8 cellular contexts compared by ENCODE assay signal in the genomic region with DNA sequence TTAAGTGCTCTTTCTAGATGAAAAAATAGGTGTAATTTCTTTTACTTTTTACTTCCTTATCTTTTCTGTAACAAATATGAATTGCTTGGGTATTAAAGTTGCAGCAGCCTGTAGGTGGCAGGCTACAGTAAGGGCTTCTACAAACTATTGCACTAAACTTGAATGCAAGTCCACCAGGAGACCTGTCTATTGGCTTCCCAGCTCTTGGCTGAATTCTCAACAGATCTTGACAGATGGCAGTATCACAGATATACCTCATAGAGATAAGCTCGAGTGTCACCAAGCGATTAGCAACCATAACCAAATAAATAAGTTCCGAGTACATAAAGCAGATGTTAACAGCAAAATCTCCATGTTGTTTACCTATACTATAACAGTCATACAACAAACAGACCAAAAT. TPM values are rescaled to one million over a fixed set of nuclear protein-coding genes. Genes with fewer than 3 reads are reported as not detected.
A peak's percentile ranks its signal among the peaks of the same experiment; 100 is the strongest.
DNase-seq lines count a peak whose midpoint lies in the region; ATAC-seq and TF ChIP-seq lines count a peak whose summit lies in the region.

No MANE protein-coding gene starts in this region.

- H3K27ac Mint-ChIP-seq in activated CD4-positive, alpha-beta memory T cell treated with anti-CD3 and anti-CD28 coated beads, Interleukin-2, amount 10 ng/mL, durations not matched to agents 7 days and 5 days, result no peak overlapping the region
- peak overlapping the region in 1 of 9 donors; percentile 39 for H3K27ac Mint-ChIP-seq in naive thymus-derived CD4-positive, alpha-beta T cell

- H3K36me3 ChIP-seq in naive thymus-derived CD4-positive, alpha-beta T cell (ENCODE audit: control insufficient read depth in 2 of 3, insufficient read depth in 3 of 3, low read length in 3 of 3), result peaks cover 14 to 30% (median 16%) of the 10 kb centered on the region in 3 experiments
- H3K36me3 ChIP-seq in vagina, result peaks cover 0 to 25% of the 10 kb centered on the region in 2 donors

- H3K36me3 Mint-ChIP-seq in activated CD4-positive, alpha-beta memory T cell treated with anti-CD3 and anti-CD28 coated beads, Interleukin-2, amount 10 ng/mL, durations not matched to agents 7 days and 5 days (ENCODE audit: low read depth), result peaks cover 11% of the 10 kb centered on the region
- H3K36me3 Mint-ChIP-seq in naive thymus-derived CD4-positive, alpha-beta T cell, result peaks cover 0 to 36% (median 15%) of the 10 kb centered on the region in 5 donors

- peak; percentile 92 for ATAC-seq in naive thymus-derived CD4-positive, alpha-beta T cell
- no peak for ATAC-seq in HG03342 (IDR thresholded peaks at IDR 0.05; ENCODE audit: unreplicated experiment)

- CTCF ChIA-PET in activated CD4-positive, alpha-beta memory T cell treated with anti-CD3 and anti-CD28 coated beads, Interleukin-2, amount 10 ng/mL, durations not matched to agents 7 days and 5 days (lab: Charles Lee), result interaction anchor here (0.9 to 1.8 kb wide), 7 partner anchors 15 to 1894 kb away, joined by 4 to 13 read pairs (median 4); a partner anchor contains a TSS
- CTCF ChIA-PET in naive thymus-derived CD4-positive, alpha-beta T cell (lab: Charles Lee), result interaction anchor here (0.6 to 2.7 kb wide), 8 partner anchors 20 to 195 kb away, joined by 3 to 26 read pairs (median 3); no protein-coding TSS in a partner anchor

- H3K9me3 ChIP-seq in naive thymus-derived CD4-positive, alpha-beta T cell (ENCODE audit: control insufficient read depth in 2 of 3, low read length in 3 of 3), result no peaks in the 10 kb centered on the region
- no peaks in the 10 kb centered on the region for H3K9me3 ChIP-seq in vagina

- no peak for TF ChIP-seq POLR2A in vagina (IDR thresholded peaks at IDR 0.05)

- H3K27me3 Mint-ChIP-seq in activated CD4-positive, alpha-beta memory T cell treated with anti-CD3 and anti-CD28 coated beads, Interleukin-2, amount 10 ng/mL, durations not matched to agents 7 days and 5 days, result no peaks in the 10 kb centered on the region
- no peaks in the 10 kb centered on the region for H3K27me3 Mint-ChIP-seq in naive thymus-derived CD4-positive, alpha-beta T cell

- peaks cover 0 to 19% of the 10 kb centered on the region in 2 donors for H3K4me1 ChIP-seq in naive thymus-derived CD4-positive, alpha-beta T cell (ENCODE audit: control insufficient read depth in 2 of 2, insufficient read depth in 2 of 2, low read length in 2 of 2)
- H3K4me1 ChIP-seq in vagina, result peaks cover 44% of the 10 kb centered on the region

- POLR2A ChIA-PET in activated CD4-positive, alpha-beta memory T cell treated with anti-CD3 and anti-CD28 coated beads, Interleukin-2, amount 10 ng/mL, durations not matched to agents 7 days and 5 days (lab: Charles Lee), result interaction anchor here (1.9 kb wide), 1 partner anchor 188 kb away, joined by 4 read pairs; no protein-coding TSS in a partner anchor
- POLR2A ChIA-PET in naive thymus-derived CD4-positive, alpha-beta T cell (lab: Charles Lee), result interaction anchor here (1.7 kb wide), 1 partner anchor 166 kb away, joined by 6 read pairs; no protein-coding TSS in a partner anchor

- H3K27ac ChIP-seq in naive thymus-derived CD4-positive, alpha-beta T cell (ENCODE audit: low read depth, low read length), result no peak overlapping the region
- H3K27ac ChIP-seq in vagina, result peak overlapping the region; percentile 21

- H3K4me3 ChIP-seq in AG09309 (ENCODE audit: control insufficient read depth, low read depth, low read length) (no peak overlapping the region), GM12875 (ENCODE audit: low read depth, low read length) (no peak overlapping the region), epithelial cell of proximal tubule (ENCODE audit: low read depth, low read length) (no peak overlapping the region), vagina (no peak overlapping the region)
- no peak overlapping the region for H3K4me3 ChIP-seq in naive thymus-derived CD4-positive, alpha-beta T cell (ENCODE audit: low read length)

- intact Hi-C loops in naive thymus-derived CD4-positive, alpha-beta T cell (cut with micrococcal nuclease), result loop anchor here (1.0 to 10.0 kb wide), 8 partner anchors 33 to 421 kb away; a partner anchor contains a TSS
- intact Hi-C loops in vagina (cut with DNase I), result loop anchor here (10.0 kb wide), 1 partner anchor 191 kb away; no protein-coding TSS in a partner anchor

- no peaks in the 10 kb centered on the region for H3K9me3 Mint-ChIP-seq in activated CD4-positive, alpha-beta memory T cell treated with anti-CD3 and anti-CD28 coated beads, Interleukin-2, amount 10 ng/mL, durations not matched to agents 7 days and 5 days
- H3K9me3 Mint-ChIP-seq in naive thymus-derived CD4-positive, alpha-beta T cell, result peaks cover 0 to 2% (median 0%) of the 10 kb centered on the region in 11 donors

- no peaks in the 10 kb centered on the region for H3K27me3 ChIP-seq in naive thymus-derived CD4-positive, alpha-beta T cell (ENCODE audit: control insufficient read depth in 2 of 2, insufficient read depth in 2 of 2, low read length in 2 of 2)
- no peaks in the 10 kb centered on the region for H3K27me3 ChIP-seq in vagina

- peak; percentile 46 for DNase-seq in AG09309 (ENCODE audit: low read depth)
- peak; percentile 63 for DNase-seq in NCI-H460 (ENCODE audit: extremely low read depth, low read depth)
- DNase-seq in activated CD4-positive, alpha-beta memory T cell treated with anti-CD3 and anti-CD28 coated beads, Interleukin-2, amount 10 ng/mL, durations not matched to agents 7 days and 5 days, result peak; percentile 54
- peak; percentile 39 for DNase-seq in epithelial cell of proximal tubule (ENCODE audit: low read depth)
- DNase-seq in naive thymus-derived CD4-positive, alpha-beta T cell, result peak in 7 of 9 donors; percentile 37 to 64 (median 56)
- DNase-seq in vagina (ENCODE audit: extremely low spot score in 2 of 2), result no peak

- TF ChIP-seq CTCF in AG09309 (IDR thresholded peaks at IDR 0.05; ENCODE audit: control insufficient read depth, insufficient read depth, low read depth, low read length, missing control alignments) (peak; percentile 72), GM12875 (IDR thresholded peaks at IDR 0.05; ENCODE audit: borderline replicate concordance, insufficient read depth, low read depth, low read length) (peak; percentile 49; the same call in 1 of the 2 replicates), epithelial cell of proximal tubule (conservative IDR thresholded peaks at IDR 0.05; ENCODE audit: low read depth, low read length) (peak; percentile 79), vagina (IDR thresholded peaks at IDR 0.05) (peak; percentile 43 to 51 (median 50))

- no peak overlapping the region for H3K4me3 Mint-ChIP-seq in activated CD4-positive, alpha-beta memory T cell treated with anti-CD3 and anti-CD28 coated beads, Interleukin-2, amount 10 ng/mL, durations not matched to agents 7 days and 5 days
- peak overlapping the region in 2 of 10 donors; percentile 3 to 6 for H3K4me3 Mint-ChIP-seq in naive thymus-derived CD4-positive, alpha-beta T cell

- H3K4me1 Mint-ChIP-seq in activated CD4-positive, alpha-beta memory T cell treated with anti-CD3 and anti-CD28 coated beads, Interleukin-2, amount 10 ng/mL, durations not matched to agents 7 days and 5 days, result peaks cover 3% of the 10 kb centered on the region
- peaks cover 10 to 77% (median 64%) of the 10 kb centered on the region in 7 donors for H3K4me1 Mint-ChIP-seq in naive thymus-derived CD4-positive, alpha-beta T cell

RNA-seq across cellular contexts. Expression of a gene that starts 5.9 kb away (rescaled TPM):
- total RNA-seq in NCI-H460 (2014; rRNA removed; shearing (Covaris generic)), result 67.3 and 75.3 TPM in 2 replicates
- 126 and 132 TPM in 2 replicates for polyA plus RNA-seq in NCI-H460 (2014; cell fraction: nucleus; rRNA removed)
- 10 to 100 TPM; 15.6 to 18.4 TPM for total RNA-seq in activated CD4-positive, alpha-beta memory T cell treated with anti-CD3 and anti-CD28 coated beads, Interleukin-2, amount 10 ng/mL, durations not matched to agents 7 days and 5 days
- total RNA-seq in epithelial cell of proximal tubule (24.9 and 75.3 TPM in 2 replicates), vagina (89.9 TPM)
- 100 to 1,000 TPM in 2 of 5 experiments, 10 to 100 TPM in 3; 14.7 to 130 (median 84.0) TPM for total RNA-seq in naive thymus-derived CD4-positive, alpha-beta T cell
- 10 to 100 TPM; 43.1 to 55.4 TPM for polyA plus RNA-seq in naive thymus-derived CD4-positive, alpha-beta T cell

RNA-seq across cellular contexts. Expression of a gene that starts 50.9 kb away (rescaled TPM):
- total RNA-seq in NCI-H460 (2014; rRNA removed; shearing (Covaris generic)), result not detected in 2 replicates
- polyA plus RNA-seq in NCI-H460 (2014; cell fraction: nucleus; rRNA removed), result not detected in 2 replicates
- total RNA-seq in activated CD4-positive, alpha-beta memory T cell treated with anti-CD3 and anti-CD28 coated beads, Interleukin-2, amount 10 ng/mL, durations not matched to agents 7 days and 5 days, result not detected
- total RNA-seq in epithelial cell of proximal tubule, result not detected in 2 replicates
- total RNA-seq in naive thymus-derived CD4-positive, alpha-beta T cell, result not detected
- polyA plus RNA-seq in naive thymus-derived CD4-positive, alpha-beta T cell, result not detected
- total RNA-seq in vagina, result 25.8 TPM

Comparison
In these comparisons a context has a peak if more than half of its experiments do, and no peak if none do; other contexts are left out.
1. DNase-seq: peak in AG09309 (single experiment), NCI-H460 (single experiment), activated CD4-positive, alpha-beta memory T cell treated with anti-CD3 and anti-CD28 coated beads, Interleukin-2, amount 10 ng/mL, durations not matched to agents 7 days and 5 days (single experiment), epithelial cell of proximal tubule (single experiment) and naive thymus-derived CD4-positive, alpha-beta T cell (7 of 9); none in vagina (0 of 2).
2. RNA of a gene that starts 50.9 kb away (total RNA-seq): 25.8 TPM in vagina (single experiment); not detected in NCI-H460, not detected in activated CD4-positive, alpha-beta memory T cell treated with anti-CD3 and anti-CD28 coated beads, Interleukin-2, amount 10 ng/mL, durations not matched to agents 7 days and 5 days, not detected in epithelial cell of proximal tubule and not detected in naive thymus-derived CD4-positive, alpha-beta T cell; every median in the first group is over 10 times any median in the second.
3. Peak in every context shown above with its lines, with median percentiles within 50 percentile points of each other: CTCF ChIP-seq.